ENCODE assay signal across 28 cellular contexts in the genomic region with DNA sequence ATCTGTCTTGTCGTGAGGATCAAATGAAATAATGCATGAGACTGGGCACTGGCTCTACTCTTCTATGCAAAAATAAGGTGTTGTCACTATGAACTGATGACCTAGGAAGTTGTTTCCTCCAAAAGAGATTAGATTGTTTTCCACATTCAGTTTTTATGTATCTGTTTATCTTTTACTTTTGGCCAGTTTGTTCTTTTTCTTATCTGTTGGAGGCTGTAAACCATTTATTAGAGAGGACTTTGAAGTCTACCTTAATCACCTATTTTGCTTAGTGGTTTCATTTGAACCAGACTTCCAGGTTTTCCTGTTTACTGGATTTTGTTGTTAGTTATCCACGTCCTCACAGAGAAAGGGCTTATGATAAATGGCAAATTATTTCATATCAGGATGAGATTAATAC. TPM values are rescaled to one million over a fixed set of nuclear protein-coding genes. Genes with fewer than 3 reads are reported as not detected.
"Had no signal": no experiment of that assay in that cellular context is flagged by ENCODE, and none has a peak within 500 bp of the region (broad histone marks: within the 10 kb centered on the region; RNA-seq: fewer than 3 reads in every experiment).

No MANE protein-coding gene starts in this region.

- H3K27me3 ChIP-seq: esophagus squamous epithelium, heart right ventricle, pancreas, suprapubic skin, tibial artery had no signal

- H3K9me3 ChIP-seq: esophagus squamous epithelium, heart right ventricle, left ventricle myocardium inferior, pancreas, psoas muscle, suprapubic skin, tibial artery had no signal

- H3K36me3 ChIP-seq: esophagus squamous epithelium, heart right ventricle, left ventricle myocardium inferior, pancreas, suprapubic skin, tibial artery had no signal

- H3K4me3 ChIP-seq: esophagus squamous epithelium, heart right ventricle, left ventricle myocardium inferior, pancreas, psoas muscle, suprapubic skin, tibial artery had no signal

- H3K4me1 ChIP-seq: esophagus squamous epithelium, heart right ventricle, suprapubic skin, tibial artery had no signal

- FAIRE-seq: endometrium, pancreas had no signal

- DNase-seq: activated CD4-positive, alpha-beta T cell treated with anti-CD3 and anti-CD28 coated beads for 1 hour; activated CD4-positive, alpha-beta T cell treated with anti-CD3 and anti-CD28 coated beads, Interleukin-2, amount 50 U/mL, for 1 hour; activated CD8-positive, alpha-beta T cell treated with anti-CD3 and anti-CD28 coated beads for 36 hours; activated naive CD8-positive, alpha-beta T cell treated with anti-CD3 and anti-CD28 coated beads, Interleukin-2, amount 50 U/mL, for 24 hours; activated T-cell treated with anti-CD3 and anti-CD28 coated beads, Interleukin-2, amount 50 U/mL, for 48 hours; amygdala; effector CD8-positive, alpha-beta T cell; esophagus squamous epithelium; foreskin melanocyte; heart right ventricle; kidney glomerular epithelial cell; left ventricle myocardium inferior; naive thymus-derived CD4-positive, alpha-beta T cell; pancreas; psoas muscle; stimulated activated CD4-positive, alpha-beta T cell treated with anti-CD3 and anti-CD28 coated beads, Interleukin-15, amount 100 ng/mL, for 24 hours; stimulated activated CD4-positive, alpha-beta T cell treated with anti-CD3 and anti-CD28 coated beads, Interleukin-2, amount 100 ng/mL, for 24 hours; stimulated activated naive B cell treated with anti-CD40 and anti-IgM and Interleukin-4, amounts not matched to agents 10 μg/mL and 1 μg/mL and 100 μg/mL, for 72 hours; T-helper 17 cell; T1000; tibial artery had no signal

- ATAC-seq: activated CD8-positive, alpha-beta T cell treated with anti-CD3 and anti-CD28 coated beads for 36 hours; activated naive CD8-positive, alpha-beta T cell treated with anti-CD3 and anti-CD28 coated beads, Interleukin-2, amount 50 U/mL, for 24 hours; naive thymus-derived CD4-positive, alpha-beta T cell; stimulated activated naive B cell treated with anti-CD40 and anti-IgM and Interleukin-4, amounts not matched to agents 10 μg/mL and 1 μg/mL and 100 μg/mL, for 72 hours; T-helper 17 cell; WTC11 had no signal

- H3K27ac ChIP-seq: epithelial cell of prostate, esophagus squamous epithelium, heart right ventricle, left ventricle myocardium inferior, pancreas, psoas muscle, suprapubic skin, tibial artery had no signal

RNA-seq across cellular contexts. Expression of a gene that starts 21.5 kb away (rescaled TPM):
- total RNA-seq: activated CD8-positive, alpha-beta T cell treated with anti-CD3 and anti-CD28 coated beads for 36 hours; dermis microvascular lymphatic vessel endothelial cell; glomerular endothelial cell; lung microvascular endothelial cell; naive thymus-derived CD4-positive, alpha-beta T cell; T-helper 17 cell had no signal
